Comparison of ENCODE assay signal across 9 cellular contexts in genomic region chr3:112464264-112464663, GRCh38. TPM values are rescaled to one million over a fixed set of nuclear protein-coding genes. Genes with fewer than 3 reads are reported as not detected.
A peak's percentile ranks its signal among the peaks of the same experiment; 100 is the strongest.
DNase-seq lines count a peak whose midpoint lies in the region; ATAC-seq and TF ChIP-seq lines count a peak whose summit lies in the region.
"Had no signal": no experiment of that assay in that cellular context is flagged by ENCODE, and none has a peak within 500 bp of the region (broad histone marks: within the 10 kb centered on the region; RNA-seq: fewer than 3 reads in every experiment).

No MANE protein-coding gene starts in this region.

- no peak for DNase-seq in activated naive CD4-positive, alpha-beta T cell (lab: John Stamatoyannopoulos, UW)
- DNase-seq in superior temporal gyrus (ENCODE audit: extremely low spot score) (peak; percentile 47), islet precursor cell (no peak), nucleus accumbens (lab: John Stamatoyannopoulos, UW) (no peak)
- DNase-seq: GOT3 had no signal

- no peak for TF ChIP-seq EP300 in gastroesophageal sphincter (IDR thresholded peaks at IDR 0.05)

- TF ChIP-seq CTCF in gastroesophageal sphincter (IDR thresholded peaks at IDR 0.05): no peak

- peaks cover 10% of the 10 kb centered on the region for H3K9me3 Mint-ChIP-seq in activated naive CD4-positive, alpha-beta T cell treated with anti-CD3 and anti-CD28 coated beads, Interleukin-2, amount 50 U/mL, for 24 hours
- H3K9me3 Mint-ChIP-seq in activated T-helper 17 cell treated with anti-CD3 and anti-CD28 coated beads, Interleukin-2, amount 50 U/mL, for 72 hours: no peaks in the 10 kb centered on the region

- no peaks in the 10 kb centered on the region for H3K4me1 ChIP-seq in gastroesophageal sphincter

- H3K27ac ChIP-seq in gastroesophageal sphincter: no peak overlapping the region

- H3K4me1 Mint-ChIP-seq in activated naive CD4-positive, alpha-beta T cell treated with anti-CD3 and anti-CD28 coated beads, Interleukin-2, amount 50 U/mL, for 24 hours: peaks cover 89% of the 10 kb centered on the region
- peaks cover 58% of the 10 kb centered on the region for H3K4me1 Mint-ChIP-seq in activated T-helper 17 cell treated with anti-CD3 and anti-CD28 coated beads, Interleukin-2, amount 50 U/mL, for 72 hours

- no peaks in the 10 kb centered on the region for H3K9me3 ChIP-seq in gastroesophageal sphincter

- H3K4me3 ChIP-seq in gastroesophageal sphincter: no peak overlapping the region

- WGBS in gastroesophageal sphincter (ENCODE audit: low coverage in 1 of 2), 2 donors: 14 to 23% methylated on average over 2 of the region's 2 CpGs

- H3K36me3 ChIP-seq in gastroesophageal sphincter: no peaks in the 10 kb centered on the region

- peak overlapping the region; percentile 89 for H3K27ac Mint-ChIP-seq in activated naive CD4-positive, alpha-beta T cell treated with anti-CD3 and anti-CD28 coated beads, Interleukin-2, amount 50 U/mL, for 24 hours
- H3K27ac Mint-ChIP-seq in activated T-helper 17 cell treated with anti-CD3 and anti-CD28 coated beads, Interleukin-2, amount 50 U/mL, for 72 hours: peak overlapping the region; percentile 49

- peak; percentile 38 for ATAC-seq in HG03565 (IDR thresholded peaks at IDR 0.05; ENCODE audit: unreplicated experiment)
- ATAC-seq in activated T-helper 17 cell treated with anti-CD3 and anti-CD28 coated beads, Interleukin-2, amount 50 U/mL, for 72 hours (replicated peaks): no peak
- no peak for ATAC-seq in gastroesophageal sphincter

- H3K27me3 ChIP-seq in gastroesophageal sphincter: no peaks in the 10 kb centered on the region

- peak overlapping the region; percentile 74 for H3K4me3 Mint-ChIP-seq in activated naive CD4-positive, alpha-beta T cell treated with anti-CD3 and anti-CD28 coated beads, Interleukin-2, amount 50 U/mL, for 24 hours
- peak overlapping the region; percentile 26 for H3K4me3 Mint-ChIP-seq in activated T-helper 17 cell treated with anti-CD3 and anti-CD28 coated beads, Interleukin-2, amount 50 U/mL, for 72 hours

- peaks cover 31% of the 10 kb centered on the region for H3K36me3 Mint-ChIP-seq in activated naive CD4-positive, alpha-beta T cell treated with anti-CD3 and anti-CD28 coated beads, Interleukin-2, amount 50 U/mL, for 24 hours
- H3K36me3 Mint-ChIP-seq in activated T-helper 17 cell treated with anti-CD3 and anti-CD28 coated beads, Interleukin-2, amount 50 U/mL, for 72 hours (ENCODE audit: low read depth): peaks cover 17% of the 10 kb centered on the region

- TF ChIP-seq POLR2A in gastroesophageal sphincter (IDR thresholded peaks at IDR 0.05): no peak

- H3K27me3 Mint-ChIP-seq in activated naive CD4-positive, alpha-beta T cell treated with anti-CD3 and anti-CD28 coated beads, Interleukin-2, amount 50 U/mL, for 24 hours: no peaks in the 10 kb centered on the region
- H3K27me3 Mint-ChIP-seq in activated T-helper 17 cell treated with anti-CD3 and anti-CD28 coated beads, Interleukin-2, amount 50 U/mL, for 72 hours: no peaks in the 10 kb centered on the region

RNA-seq across cellular contexts. Expression of gene BTLA, which starts 35.0 kb away (rescaled TPM):
- 10 to 100 TPM; 10.4 to 14.2 TPM for total RNA-seq in activated T-helper 17 cell treated with anti-CD3 and anti-CD28 coated beads, Interleukin-2, amount 50 U/mL, for 72 hours
- 1 to 10 TPM in 1 of 4 donors, under 1 TPM in 1, not detected in 2; 0.08 to 1.8 TPM for total RNA-seq in gastroesophageal sphincter

Comparison
In these comparisons a context has a peak if more than half of its experiments do, and no peak if none do; other contexts are left out.
1. RNA of gene BTLA, which starts 35.0 kb away (total RNA-seq): 10.4 to 14.2 TPM in activated T-helper 17 cell treated with anti-CD3 and anti-CD28 coated beads, Interleukin-2, amount 50 U/mL, for 72 hours; 0.08 to 1.8 TPM in gastroesophageal sphincter; every median in the first group is over 4 times any median in the second.